29 cellular contexts compared by ENCODE assay signal in the genomic region with DNA sequence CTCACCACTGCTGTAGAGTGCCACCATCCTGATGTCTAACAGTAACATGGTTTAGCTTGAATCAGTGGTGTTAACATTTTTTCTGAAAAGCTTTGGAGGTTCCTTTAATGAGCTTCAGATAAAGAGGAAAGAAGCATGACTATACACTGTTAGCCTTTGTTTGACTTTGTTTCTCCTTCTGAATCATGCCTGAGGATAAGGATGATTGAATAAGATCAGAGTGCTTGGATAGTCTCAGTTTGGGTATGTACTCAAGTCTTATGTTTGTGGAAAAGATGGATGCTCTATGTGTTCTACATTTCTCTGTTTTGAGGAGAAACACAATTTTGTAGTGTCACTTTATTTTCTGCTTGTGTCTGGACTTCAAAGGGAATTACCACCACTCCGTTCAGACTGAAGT. TPM values are rescaled to one million over a fixed set of nuclear protein-coding genes. Genes with fewer than 3 reads are reported as not detected.
DNase-seq lines count a peak whose midpoint lies in the region; ATAC-seq and TF ChIP-seq lines count a peak whose summit lies in the region.
"Had no signal": no experiment of that assay in that cellular context is flagged by ENCODE, and none has a peak within 500 bp of the region (broad histone marks: within the 10 kb centered on the region; RNA-seq: fewer than 3 reads in every experiment).

No MANE protein-coding gene starts in this region.

- ATAC-seq in memory B cell (ENCODE audit: low read depth), result no peak
- ATAC-seq in HG03378 (IDR thresholded peaks at IDR 0.05; ENCODE audit: unreplicated experiment), result no peak
- ATAC-seq: left lobe of liver, Panc1 had no signal

- TF ChIP-seq CTCF in HFFc6 (IDR thresholded peaks at IDR 0.05) (no peak), chondrocyte (IDR thresholded peaks at IDR 0.05) (no peak)

- H3K27me3 Mint-ChIP-seq in HFFc6 (ENCODE audit: insufficient read depth), result no peaks in the 10 kb centered on the region
- H3K27me3 Mint-ChIP-seq in memory B cell, result no peaks in the 10 kb centered on the region
- H3K27me3 Mint-ChIP-seq in chondrocyte (ENCODE audit: low read depth), result no peaks in the 10 kb centered on the region
- H3K27me3 Mint-ChIP-seq: B cell; CD8-positive, alpha-beta memory T cell; naive B cell had no signal

- peak overlapping the region; percentile 25 for H3K27ac Mint-ChIP-seq in HFFc6
- H3K27ac Mint-ChIP-seq in memory B cell, result peak overlapping the region; percentile 70
- H3K27ac Mint-ChIP-seq in chondrocyte (ENCODE audit: unreplicated experiment), result no peak overlapping the region
- H3K27ac Mint-ChIP-seq: B cell; CD8-positive, alpha-beta memory T cell; T-helper 2 cell treated with Interferon-gamma antibody and Interleukin-4, amounts not matched to agents 5 μg/mL and 100 μg/mL, for 36 hours had no signal

- H3K36me3 Mint-ChIP-seq in HFFc6 (ENCODE audit: low read depth), result peaks cover 22% of the 10 kb centered on the region
- H3K36me3 Mint-ChIP-seq in memory B cell, result peaks cover 36% of the 10 kb centered on the region
- peaks cover 29% of the 10 kb centered on the region for H3K36me3 Mint-ChIP-seq in chondrocyte (ENCODE audit: low read depth)

- H3K4me3 Mint-ChIP-seq in HFFc6 (no peak overlapping the region), memory B cell (no peak overlapping the region), chondrocyte (ENCODE audit: unreplicated experiment) (no peak overlapping the region)
- H3K4me3 Mint-ChIP-seq: B cell; CD8-positive, alpha-beta memory T cell; T-helper 2 cell treated with Interferon-gamma antibody and Interleukin-4, amounts not matched to agents 5 μg/mL and 100 μg/mL, for 36 hours had no signal

- H3K9me3 Mint-ChIP-seq in HFFc6, result no peaks in the 10 kb centered on the region
- no peaks in the 10 kb centered on the region for H3K9me3 Mint-ChIP-seq in memory B cell
- no peaks in the 10 kb centered on the region for H3K9me3 Mint-ChIP-seq in chondrocyte (ENCODE audit: low read depth)
- H3K9me3 Mint-ChIP-seq: activated naive CD4-positive, alpha-beta T cell treated with anti-CD3 and anti-CD28 coated beads, Interleukin-2, amount 50 U/mL, for 72 hours; CD8-positive, alpha-beta memory T cell; naive B cell; T-helper 2 cell treated with Interferon-gamma antibody and Interleukin-4, amounts not matched to agents 5 μg/mL and 100 μg/mL, for 36 hours had no signal

- H3K4me1 Mint-ChIP-seq in HFFc6 (ENCODE audit: low read depth) (peaks cover 21% of the 10 kb centered on the region), memory B cell (peaks cover 13% of the 10 kb centered on the region), chondrocyte (ENCODE audit: low read depth) (peaks cover 9% of the 10 kb centered on the region)

- DNase-seq in EH (ENCODE audit: low read depth) (peak; percentile 11), HFFc6 (no peak), astrocyte of the hippocampus (ENCODE audit: low read depth, low spot score) (peak; percentile 24), memory B cell (ENCODE audit: low spot score in 2 of 2) (no peak), chondrocyte (ENCODE audit: low spot score) (no peak), H4 (ENCODE audit: low spot score) (no peak)
- no peak for DNase-seq in activated CD4-positive, CD25-positive, alpha-beta regulatory T cell (lab: John Stamatoyannopoulos, UW)
- DNase-seq: ACHN; activated CD4-positive, alpha-beta T cell treated with anti-CD3 and anti-CD28 coated beads for 48 hours; activated T-cell treated with anti-CD3 and anti-CD28 coated beads for 4 hours; CD8-positive, alpha-beta memory T cell; DMS153; effector CD4-positive, alpha-beta T cell; hypothalamus; naive B cell; NCI-H1436; NCI-H2107; NCI-H345; SHP77 treated with DMSO at 0.1 percent for 48 hours; sigmoid colon; stimulated activated CD4-positive, alpha-beta T cell treated with anti-CD3 and anti-CD28 coated beads, Interleukin-12 subunit alpha, Interleukin-12 subunit beta, amount 100 ng/mL, for 4 hours; stimulated activated CD4-positive, alpha-beta T cell treated with anti-CD3 and anti-CD28 coated beads, Interleukin-2, amount 100 ng/mL, for 48 hours; tibial artery had no signal

RNA-seq across cellular contexts. Expression of a gene that starts 42.0 kb away (rescaled TPM):
- 10 to 100 TPM; 38.3 to 44.8 (median 41.9) TPM for total RNA-seq in HFFc6 (2021; fragmentation: NEBNext Ultra II Directional; extraction: Animal tissue kit (Norgen Biotek cat#: 25700))
- total RNA-seq in chondrocyte, result 46.7 to 51.3 TPM (median 46.8 TPM) in 3 replicates
- 25.7 and 33.6 TPM in 2 replicates for total RNA-seq in H4 (2014; rRNA removed; shearing (Covaris generic))

Comparison
In these comparisons a context has a peak if more than half of its experiments do, and no peak if none do; other contexts are left out.
1. DNase-seq: peak in EH (single experiment) and astrocyte of the hippocampus (single experiment); none in HFFc6 (single experiment), memory B cell (0 of 2), chondrocyte (single experiment), activated CD4-positive, CD25-positive, alpha-beta regulatory T cell (0 of 4) and H4 (single experiment).